ENCODE assay signal across 1 cellular context in genomic region chr18:3265564-3266033, GRCh38.
TF ChIP-seq lines count a peak whose summit lies in the region.

No MANE protein-coding gene starts in this region.

TF ChIP-seq in SK-N-SH, 30 proteins besides CTCF, POLR2A, EP300 and RAD21 (continued from another document):
- TF ChIP-seq REST (IDR thresholded peaks at IDR 0.05; ENCODE audit: low read depth, low read length): peak; percentile 95
- 0 out of 2 replicates have a peak, but pooled peaks have one; percentile 26 for TF ChIP-seq SIN3A (IDR thresholded peaks at IDR 0.05; ENCODE audit: borderline replicate concordance, low read depth, low read length)
